18 cellular contexts compared by ENCODE assay signal in genomic region chr12:52027085-52027843, GRCh38. TPM values are rescaled to one million over a fixed set of nuclear protein-coding genes. Genes with fewer than 3 reads are reported as not detected.
DNase-seq lines count a peak whose midpoint lies in the region; ATAC-seq and TF ChIP-seq lines count a peak whose summit lies in the region.
"Had no signal": no experiment of that assay in that cellular context is flagged by ENCODE, and none has a peak within 500 bp of the region (broad histone marks: within the 10 kb centered on the region; RNA-seq: fewer than 3 reads in every experiment).

No MANE protein-coding gene starts in this region.

- ATAC-seq in T-cell (replicated peaks in 1 of 4): no peak
- ATAC-seq in GM19035 (IDR thresholded peaks at IDR 0.05; ENCODE audit: unreplicated experiment): no peak
- ATAC-seq: body of pancreas, left lobe of liver had no signal

- H4K8ac ChIP-seq in mesenchymal stem cell (ENCODE audit: low read length): no peak overlapping the region

- H3K4me1 ChIP-seq in A673 (ENCODE audit: insufficient read depth, low read length, poor library complexity, severe bottlenecking): peaks cover 32% of the 10 kb centered on the region
- peaks cover 58% of the 10 kb centered on the region for H3K4me1 ChIP-seq in OCI-LY7 (ENCODE audit: insufficient read depth, low read length, poor library complexity, severe bottlenecking)
- peaks cover 25% of the 10 kb centered on the region for H3K4me1 ChIP-seq in mesenchymal stem cell (ENCODE audit: control insufficient read depth, insufficient read depth, low read depth, low read length)

- no peak overlapping the region for H2AK5ac ChIP-seq in mesenchymal stem cell (ENCODE audit: low read length, severe bottlenecking)

- H3K4me3 ChIP-seq in A673 (ENCODE audit: low read depth, low read length, poor library complexity, severe bottlenecking) (no peak overlapping the region), OCI-LY7 (ENCODE audit: low read depth, low read length, poor library complexity, severe bottlenecking) (no peak overlapping the region), mesenchymal stem cell (ENCODE audit: insufficient read depth in 1 of 2, low read depth in 1 of 2, low read length in 2 of 2) (no peak overlapping the region)
- H3K4me3 ChIP-seq: body of pancreas, esophagus squamous epithelium, suprapubic skin had no signal

- peak overlapping the region in 1 of 2 experiments; percentile 3 for H2BK12ac ChIP-seq in mesenchymal stem cell (ENCODE audit: low read length in 2 of 2)

- intact Hi-C loops in A673 (cut with micrococcal nuclease; ENCODE audit: unreplicated experiment): no loop called here
- intact Hi-C loops in OCI-LY7 (cut with micrococcal nuclease; ENCODE audit: unreplicated experiment): no loop called here

- H3K4me2 ChIP-seq in OCI-LY7 (ENCODE audit: low read length): peak overlapping the region; percentile 19; the same call in 1 of the 2 replicates
- H3K4me2 ChIP-seq in mesenchymal stem cell (ENCODE audit: low read length, poor library complexity, severe bottlenecking): no peak overlapping the region

- DNase-seq in A673 (ENCODE audit: low spot score) (no peak), OCI-LY7 (ENCODE audit: low spot score) (peak; percentile 30), mesenchymal stem cell (peak; percentile 44), T-cell (no peak), HCEC 1CT (no peak)
- DNase-seq: activated naive CD4-positive, alpha-beta T cell treated with anti-CD3 and anti-CD28 coated beads, Interleukin-2, amount 50 U/mL, for 16 hours; body of pancreas; COR-L47; esophagus squamous epithelium; hypothalamus; NCI-H1105; NCI-H2171 treated with DMSO at 0.1 percent for 48 hours; retina; SIG-M5 had no signal

- H3K14ac ChIP-seq in mesenchymal stem cell (ENCODE audit: low read length in 2 of 2): no peak overlapping the region

- no peaks in the 10 kb centered on the region for H3K79me1 ChIP-seq in mesenchymal stem cell (replicated peaks; ENCODE audit: low read length, poor library complexity, severe bottlenecking)

- H2AFZ ChIP-seq in OCI-LY7 (ENCODE audit: low read length): no peak overlapping the region; the same call in 1 of the 2 replicates
- no peak overlapping the region for H2AFZ ChIP-seq in mesenchymal stem cell (ENCODE audit: low read depth, low read length)

- H2BK15ac ChIP-seq in mesenchymal stem cell (ENCODE audit: low read depth, poor library complexity, severe bottlenecking): peak overlapping the region; percentile 21

- H3K27ac ChIP-seq in A673 (ENCODE audit: low read depth, low read length, poor library complexity, severe bottlenecking): peak overlapping the region; percentile 42
- no peak overlapping the region for H3K27ac ChIP-seq in OCI-LY7 (ENCODE audit: low read depth, low read length, poor library complexity, severe bottlenecking)
- H3K27ac ChIP-seq in mesenchymal stem cell (ENCODE audit: low read length, poor library complexity, severe bottlenecking): no peak overlapping the region
- H3K27ac ChIP-seq: body of pancreas, suprapubic skin had no signal

- no peaks in the 10 kb centered on the region for H3K27me3 Mint-ChIP-seq in T-cell

- no TSS peak for BruUV-seq in A673 (replicated peaks; lab: Mats Ljungman, UMichigan)
- no TSS peak for BruUV-seq in OCI-LY7 (replicated peaks; lab: Mats Ljungman, UMichigan)

- no peak overlapping the region for H3K23ac ChIP-seq in mesenchymal stem cell (ENCODE audit: low read length in 2 of 2)

- no peak overlapping the region for H3K4me3 Mint-ChIP-seq in T-cell

- no peaks in the 10 kb centered on the region for H3K79me2 ChIP-seq in OCI-LY7 (ENCODE audit: insufficient read depth, low read depth, low read length)

- POLR2A ChIA-PET in A673 (lab: Charles Lee; ENCODE audit: low non-redundant PET) (no interaction called here), OCI-LY7 (lab: Charles Lee) (interaction anchor here (0.7 to 4.1 kb wide), 4 partner anchors 44 to 1286 kb away, joined by 3 to 33 read pairs (median 20); partner anchors contain the start of gene ATG101), T-cell (lab: Charles Lee) (no interaction called here)

- H4K20me1 ChIP-seq in OCI-LY7 (ENCODE audit: insufficient read depth, low read length): no peaks in the 10 kb centered on the region

- H2BK120ac ChIP-seq in mesenchymal stem cell (ENCODE audit: low read depth, low read length): no peak overlapping the region

- H3K27me3 ChIP-seq in A673 (replicated peaks; ENCODE audit: insufficient read depth, low read depth, low read length, poor library complexity) (no peaks in the 10 kb centered on the region), mesenchymal stem cell (ENCODE audit: control insufficient read depth in 1 of 2, insufficient read depth in 1 of 2, low read length in 2 of 2) (peaks cover 0 to 12% of the 10 kb centered on the region in 2 experiments)
- H3K27me3 ChIP-seq: body of pancreas, suprapubic skin had no signal

- H3K9me2 ChIP-seq in OCI-LY7 (ENCODE audit: insufficient read depth, low read length): no peaks in the 10 kb centered on the region

- CTCF ChIA-PET in A673 (lab: Charles Lee) (no interaction called here), OCI-LY7 (lab: Charles Lee; ENCODE audit: unreplicated experiment) (interaction anchor here (0.9 to 3.6 kb wide), 4 partner anchors 41 to 91 kb away, joined by 3 to 50 read pairs (median 4); no protein-coding TSS in a partner anchor), T-cell (lab: Charles Lee) (interaction anchor here (0.6 to 5.6 kb wide), 7 partner anchors 9 to 58 kb away, joined by 3 to 116 read pairs (median 25); partner anchors contain the start of genes ATG101 (in 1 of the 2) and NR4A1 (in 1 of the 2))

- H2BK5ac ChIP-seq in mesenchymal stem cell (ENCODE audit: low read depth, low read length, poor library complexity, severe bottlenecking): no peak overlapping the region

- H3K36me3 ChIP-seq in A673 (ENCODE audit: insufficient read depth, low read length, poor library complexity, severe bottlenecking) (no peaks in the 10 kb centered on the region), OCI-LY7 (ENCODE audit: insufficient read depth, low read length) (no peaks in the 10 kb centered on the region), mesenchymal stem cell (ENCODE audit: control insufficient read depth in 1 of 2, insufficient read depth in 2 of 2, low read depth in 1 of 2, low read length in 2 of 2) (no peaks in the 10 kb centered on the region)
- H3K36me3 ChIP-seq: esophagus squamous epithelium, suprapubic skin had no signal

- peak overlapping the region in 1 of 2 experiments; percentile 1 for H3K4ac ChIP-seq in mesenchymal stem cell (ENCODE audit: low read depth in 1 of 2, low read length in 2 of 2)

- H3K9ac ChIP-seq in mesenchymal stem cell (ENCODE audit: low read length): no peak overlapping the region

- peak overlapping the region in 1 of 2 experiments; percentile 14 for H3K18ac ChIP-seq in mesenchymal stem cell (ENCODE audit: low read depth in 1 of 2, low read length in 2 of 2)

- 59% methylated on average over 12 of the region's 12 CpGs for WGBS in mesenchymal stem cell

- H3K4me1 Mint-ChIP-seq in T-cell: peaks cover 29 to 34% (median 29%) of the 10 kb centered on the region in 3 donors

- H3K36me3 Mint-ChIP-seq in T-cell: no peaks in the 10 kb centered on the region

- H4K91ac ChIP-seq in mesenchymal stem cell (ENCODE audit: low read length): no peak overlapping the region

- H3K27ac Mint-ChIP-seq in T-cell: no peak overlapping the region

- no peaks in the 10 kb centered on the region for H3K9me3 Mint-ChIP-seq in T-cell

- TF ChIP-seq CTCF in A673 (conservative IDR thresholded peaks at IDR 0.05; ENCODE audit: low read depth, low read length) (no peak), OCI-LY7 (conservative IDR thresholded peaks at IDR 0.05; ENCODE audit: low read length) (no peak)

- H3K9me3 ChIP-seq in A673 (ENCODE audit: low read depth, low read length, poor library complexity, severe bottlenecking) (no peaks in the 10 kb centered on the region), OCI-LY7 (ENCODE audit: low read length) (no peaks in the 10 kb centered on the region), mesenchymal stem cell (ENCODE audit: control insufficient read depth, low read length) (no peaks in the 10 kb centered on the region)
- H3K9me3 ChIP-seq: body of pancreas, esophagus squamous epithelium, suprapubic skin had no signal

RNA-seq across cellular contexts. Expression of gene TAMALIN, which starts 20.5 kb away (rescaled TPM):
- 4.8 and 5.4 TPM in 2 replicates for total RNA-seq in A673 (2021)
- total RNA-seq in OCI-LY7 (2014; rRNA removed; shearing (Covaris generic)): 0.41 and 0.66 TPM in 2 replicates
- 0.89 and 1.3 TPM in 2 replicates for total RNA-seq in OCI-LY7 (2022)
- polyA plus RNA-seq in mesenchymal stem cell (2013, experiment 1 of 2): 17.3 TPM
- 17.8 TPM for polyA plus RNA-seq in mesenchymal stem cell (2013, experiment 2 of 2)
- 100 to 1,000 TPM in 2 of 5 donors, 10 to 100 TPM in 3; 31.7 to 480 (median 38.4) TPM for total RNA-seq in T-cell

RNA-seq across cellular contexts. Expression of gene NR4A1, which starts 24.0 kb away (rescaled TPM):
- total RNA-seq in A673 (2021) (12.5 and 19.8 TPM in 2 replicates), OCI-LY7 (2022) (28.1 and 29.0 TPM in 2 replicates), T-cell (100 to 1,000 TPM in 1 of 5 donors, 10 to 100 TPM in 1, 1 to 10 TPM in 3; 5.9 to 103 (median 7.3) TPM)
- 25.3 and 29.3 TPM in 2 replicates for total RNA-seq in OCI-LY7 (2014; rRNA removed; shearing (Covaris generic))
- 59.6 TPM for polyA plus RNA-seq in mesenchymal stem cell (2013, experiment 1 of 2)
- 43.8 TPM for polyA plus RNA-seq in mesenchymal stem cell (2013, experiment 2 of 2)

RNA-seq across cellular contexts. Expression of gene ATG101, which starts 42.5 kb away (rescaled TPM):
- 52.0 and 54.3 TPM in 2 replicates for total RNA-seq in A673 (2021)
- total RNA-seq in OCI-LY7 (2014; rRNA removed; shearing (Covaris generic)): 53.9 and 65.5 TPM in 2 replicates
- total RNA-seq in OCI-LY7 (2022): 30.7 and 38.0 TPM in 2 replicates
- 38.1 TPM for polyA plus RNA-seq in mesenchymal stem cell (2013, experiment 1 of 2)
- 37.4 TPM for polyA plus RNA-seq in mesenchymal stem cell (2013, experiment 2 of 2)
- total RNA-seq in T-cell: 10 to 100 TPM; 24.8 to 30.3 (median 25.9) TPM

RNA-seq across cellular contexts. Expression of gene SMIM41, which starts 52.2 kb away (rescaled TPM):
- total RNA-seq in A673 (2021) (0.24 and 0.28 TPM in 2 replicates), OCI-LY7 (2022) (not detected in 2 replicates), T-cell (under 1 TPM in 1 of 5 donors, not detected in 4; 0.41 TPM)
- not detected in 2 replicates for total RNA-seq in OCI-LY7 (2014; rRNA removed; shearing (Covaris generic))
- 3.3 TPM for polyA plus RNA-seq in mesenchymal stem cell (2013, experiment 1 of 2)
- 3.5 TPM for polyA plus RNA-seq in mesenchymal stem cell (2013, experiment 2 of 2)
- total RNA-seq: G401, left lobe of liver had no signal

Comparison
In these comparisons a context has a peak if more than half of its experiments do, and no peak if none do; other contexts are left out.
1. DNase-seq: peak in OCI-LY7 (single experiment) and mesenchymal stem cell (single experiment); none in A673 (single experiment), T-cell (0 of 34) and HCEC 1CT (single experiment).